11 cellular contexts compared by ENCODE assay signal in genomic region chr18:79458917-79459803, GRCh38.
DNase-seq lines count a peak whose midpoint lies in the region; ATAC-seq and TF ChIP-seq lines count a peak whose summit lies in the region.
"Had no signal": no experiment of that assay in that cellular context is flagged by ENCODE, and none has a peak within 500 bp of the region (broad histone marks: within the 10 kb centered on the region; RNA-seq: fewer than 3 reads in every experiment).

No MANE protein-coding gene starts in this region.

- H3K27ac ChIP-seq in left lung, result peak overlapping the region; percentile 73 to 78
- H3K27ac ChIP-seq in spleen, result peak overlapping the region in 7 of 8 donors; percentile 51 to 91 (median 81)

- H3K36me3 ChIP-seq in left lung (peaks cover 0 to 53% of the 10 kb centered on the region in 2 donors), spleen (peaks cover 0 to 96% (median 49%) of the 10 kb centered on the region in 6 donors)

- no peaks in the 10 kb centered on the region for H3K27me3 ChIP-seq in left lung
- H3K27me3 ChIP-seq in spleen (replicated peaks in 1 of 7), result no peaks in the 10 kb centered on the region

- peaks cover 3 to 22% of the 10 kb centered on the region in 2 donors for H3K4me1 ChIP-seq in left lung
- peaks cover 7 to 74% (median 53%) of the 10 kb centered on the region in 6 donors for H3K4me1 ChIP-seq in spleen

- no peaks in the 10 kb centered on the region for H3K9me3 Mint-ChIP-seq in activated T-helper 2 cell treated with anti-CD3 and anti-CD28 coated beads, Interferon-gamma antibody, Interleukin-2, Interleukin-4, amounts not matched to agents 10 μg/mL and 5 μg/mL and 100 μg/mL, durations not matched to agents 14 hours and 24 hours and 36 hours

- ATAC-seq in left lung (no peak), HG02973 (IDR thresholded peaks at IDR 0.05; ENCODE audit: unreplicated experiment) (no peak)

- H3K36me3 Mint-ChIP-seq in activated T-helper 2 cell treated with anti-CD3 and anti-CD28 coated beads, Interferon-gamma antibody, Interleukin-2, Interleukin-4, amounts not matched to agents 10 μg/mL and 5 μg/mL and 100 μg/mL, durations not matched to agents 14 hours and 24 hours and 36 hours (ENCODE audit: low read depth), result peaks cover 28% of the 10 kb centered on the region

- no peaks in the 10 kb centered on the region for H3K4me1 Mint-ChIP-seq in activated T-helper 2 cell treated with anti-CD3 and anti-CD28 coated beads, Interferon-gamma antibody, Interleukin-2, Interleukin-4, amounts not matched to agents 10 μg/mL and 5 μg/mL and 100 μg/mL, durations not matched to agents 14 hours and 24 hours and 36 hours (ENCODE audit: low read depth)

- TF ChIP-seq CTCF in left lung (IDR thresholded peaks at IDR 0.05) (no peak), spleen (IDR thresholded peaks at IDR 0.05 in 8 of 11, conservative IDR thresholded peaks at IDR 0.05 in 3 of 11) (no peak)

- no peaks in the 10 kb centered on the region for H3K27me3 Mint-ChIP-seq in activated T-helper 2 cell treated with anti-CD3 and anti-CD28 coated beads, Interferon-gamma antibody, Interleukin-2, Interleukin-4, amounts not matched to agents 10 μg/mL and 5 μg/mL and 100 μg/mL, durations not matched to agents 14 hours and 24 hours and 36 hours (ENCODE audit: low read depth)

- no peaks in the 10 kb centered on the region for H3K9me3 ChIP-seq in left lung
- no peaks in the 10 kb centered on the region for H3K9me3 ChIP-seq in spleen

- no peak overlapping the region for H3K4me3 ChIP-seq in left lung
- no peak overlapping the region for H3K4me3 ChIP-seq in spleen

- peak; percentile 20 for DNase-seq in HuH-7 (ENCODE audit: low spot score)
- DNase-seq in activated T-helper 2 cell treated with anti-CD3 and anti-CD28 coated beads, Interferon-gamma antibody, Interleukin-2, Interleukin-4, amounts not matched to agents 10 μg/mL and 5 μg/mL and 100 μg/mL, durations not matched to agents 14 hours and 24 hours and 36 hours (ENCODE audit: low spot score), result no peak
- DNase-seq in left lung, result no peak
- DNase-seq in spleen, result no peak
- DNase-seq in posterior vena cava (ENCODE audit: low spot score), result no peak
- no peak for DNase-seq in NCI-H146 (lab: John Stamatoyannopoulos, UW)
- no peak for DNase-seq in SHP77 (lab: John Stamatoyannopoulos, UW)
- DNase-seq: NCI-H345; stimulated activated CD4-positive, alpha-beta T cell treated with anti-CD3 and anti-CD28 coated beads, Interleukin-12 subunit alpha, Interleukin-12 subunit beta, amount 100 ng/mL, for 4 hours; T-helper 9 cell had no signal

- WGBS in spleen, 5 donors, result 78 to 91% (median 86%) methylated on average over 31 to 40 of the region's 40 CpGs

- no peak overlapping the region for H3K4me3 Mint-ChIP-seq in activated T-helper 2 cell treated with anti-CD3 and anti-CD28 coated beads, Interferon-gamma antibody, Interleukin-2, Interleukin-4, amounts not matched to agents 10 μg/mL and 5 μg/mL and 100 μg/mL, durations not matched to agents 14 hours and 24 hours and 36 hours (ENCODE audit: low read depth)

- TF ChIP-seq POLR2A in spleen (IDR thresholded peaks at IDR 0.05), result no peak

- intact Hi-C loops in activated T-helper 2 cell treated with anti-CD3 and anti-CD28 coated beads, Interferon-gamma antibody, Interleukin-2, Interleukin-4, amounts not matched to agents 10 μg/mL and 5 μg/mL and 100 μg/mL, durations not matched to agents 14 hours and 24 hours and 36 hours (cut with micrococcal nuclease), result no loop called here
- intact Hi-C loops in left lung (cut with DNase I) (no loop called here), spleen (cut with DNase I; ENCODE audit: low total_unique reads) (no loop called here), posterior vena cava (cut with DNase I) (loop anchor here (5.0 to 10.0 kb wide), 2 partner anchors 54 to 57 kb away; no protein-coding TSS in a partner anchor)

- peak overlapping the region; percentile 51 for H3K27ac Mint-ChIP-seq in activated T-helper 2 cell treated with anti-CD3 and anti-CD28 coated beads, Interferon-gamma antibody, Interleukin-2, Interleukin-4, amounts not matched to agents 10 μg/mL and 5 μg/mL and 100 μg/mL, durations not matched to agents 14 hours and 24 hours and 36 hours

Comparison
In these comparisons a context has a peak if more than half of its experiments do, and no peak if none do; other contexts are left out.
1. intact Hi-C loops: an anchor here in posterior vena cava (5.0 to 10.0 kb wide); none called in activated T-helper 2 cell treated with anti-CD3 and anti-CD28 coated beads, Interferon-gamma antibody, Interleukin-2, Interleukin-4, amounts not matched to agents 10 μg/mL and 5 μg/mL and 100 μg/mL, durations not matched to agents 14 hours and 24 hours and 36 hours, left lung and spleen.